ENCODE assay signal across 8 cellular contexts in genomic region chrX:283115-283845, GRCh38. TPM values are rescaled to one million over a fixed set of nuclear protein-coding genes. Genes with fewer than 3 reads are reported as not detected.
DNase-seq lines count a peak whose midpoint lies in the region; ATAC-seq, FAIRE-seq and TF ChIP-seq lines count a peak whose summit lies in the region.

No MANE protein-coding gene starts in this region.

- H3K9ac ChIP-seq in Loucy (ENCODE audit: low read depth, low read length, poor library complexity, severe bottlenecking): peak overlapping the region; percentile 64

- H3K4me3 ChIP-seq in Loucy (ENCODE audit: low read length, poor library complexity, severe bottlenecking) (peak overlapping the region; percentile 70), upper lobe of right lung (peak overlapping the region; percentile 55)

- H3K4me2 ChIP-seq in Loucy (ENCODE audit: low read depth, low read length, poor library complexity, severe bottlenecking): peak overlapping the region; percentile 65

- H2AFZ ChIP-seq in Loucy (ENCODE audit: low read length): no peak overlapping the region

- H3F3A ChIP-seq in Loucy (ENCODE audit: low read depth): 0 out of 2 replicates have a peak, but pooled peaks cover 3% of the 10 kb centered on the region

- peaks cover 6% of the 10 kb centered on the region for H3K4me1 ChIP-seq in Loucy (ENCODE audit: insufficient read depth, low read length, poor library complexity, severe bottlenecking)
- peaks cover 6% of the 10 kb centered on the region for H3K4me1 ChIP-seq in upper lobe of right lung

- H3K79me2 ChIP-seq in Loucy (ENCODE audit: insufficient read depth, low read length): peaks cover 3% of the 10 kb centered on the region; the same call in 1 of the 2 replicates

- no peaks in the 10 kb centered on the region for H3K9me3 Mint-ChIP-seq in activated T-helper 17 cell treated with anti-CD3 and anti-CD28 coated beads, Interleukin-2, amount 50 U/mL, for 72 hours

- H3K27me3 ChIP-seq in Loucy (ENCODE audit: insufficient read depth, low read length, poor library complexity, severe bottlenecking): no peaks in the 10 kb centered on the region
- H3K27me3 ChIP-seq in upper lobe of right lung: no peaks in the 10 kb centered on the region

- no peaks in the 10 kb centered on the region for H4K20me1 ChIP-seq in Loucy (ENCODE audit: insufficient read depth, low read length, poor library complexity, severe bottlenecking)

- H3K36me3 ChIP-seq in Loucy (ENCODE audit: insufficient read depth, low read length) (peaks cover 13% of the 10 kb centered on the region; the same call in 1 of the 2 replicates), upper lobe of right lung (peaks cover 22% of the 10 kb centered on the region)

- H3K27ac ChIP-seq in upper lobe of right lung: peak overlapping the region; percentile 18

- peak; percentile 98 for ATAC-seq in GM21737 (IDR thresholded peaks at IDR 0.05; ENCODE audit: unreplicated experiment)
- ATAC-seq in activated T-helper 17 cell treated with anti-CD3 and anti-CD28 coated beads, Interleukin-2, amount 50 U/mL, for 72 hours (replicated peaks): peak; percentile 100
- peak; percentile 97 for ATAC-seq in upper lobe of right lung

- no peaks in the 10 kb centered on the region for H3K9me2 ChIP-seq in Loucy (replicated peaks; ENCODE audit: low read depth, low read length)

- H3K36me3 Mint-ChIP-seq in activated T-helper 17 cell treated with anti-CD3 and anti-CD28 coated beads, Interleukin-2, amount 50 U/mL, for 72 hours (ENCODE audit: low read depth): peaks cover 31% of the 10 kb centered on the region

- TF ChIP-seq CTCF in D721Med (IDR thresholded peaks at IDR 0.05; ENCODE audit: insufficient read depth, missing control alignments): no peak
- TF ChIP-seq CTCF in Loucy (conservative IDR thresholded peaks at IDR 0.05; ENCODE audit: low read length): no peak
- TF ChIP-seq CTCF in upper lobe of right lung (IDR thresholded peaks at IDR 0.05): no peak

- no peak for FAIRE-seq in D721Med (lab: Jason Lieb, UNC)

- peak overlapping the region; percentile 83 for H3K27ac Mint-ChIP-seq in activated T-helper 17 cell treated with anti-CD3 and anti-CD28 coated beads, Interleukin-2, amount 50 U/mL, for 72 hours

- H3K9me3 ChIP-seq in Loucy (ENCODE audit: insufficient read depth, low read depth, low read length): no peaks in the 10 kb centered on the region
- no peaks in the 10 kb centered on the region for H3K9me3 ChIP-seq in upper lobe of right lung

- H3K4me3 Mint-ChIP-seq in activated T-helper 17 cell treated with anti-CD3 and anti-CD28 coated beads, Interleukin-2, amount 50 U/mL, for 72 hours: peak overlapping the region; percentile 88

- peak; percentile 46 for DNase-seq in D721Med (ENCODE audit: insufficient read length, low spot score)
- DNase-seq in glomerular visceral epithelial cell (ENCODE audit: extremely low spot score): peak; percentile 93
- peak; percentile 94 for DNase-seq in pons (ENCODE audit: low spot score)
- peak; percentile 91 for DNase-seq in upper lobe of right lung
- DNase-seq in NOMO-1 treated with dmso at 0.1 percent for 144 hours (lab: John Stamatoyannopoulos, UW; ENCODE audit: unreplicated experiment): no peak

- H3K27me3 Mint-ChIP-seq in activated T-helper 17 cell treated with anti-CD3 and anti-CD28 coated beads, Interleukin-2, amount 50 U/mL, for 72 hours: no peaks in the 10 kb centered on the region

- H3K4me1 Mint-ChIP-seq in activated T-helper 17 cell treated with anti-CD3 and anti-CD28 coated beads, Interleukin-2, amount 50 U/mL, for 72 hours: peaks cover 9% of the 10 kb centered on the region

- intact Hi-C loops in upper lobe of right lung (cut with DNase I): no loop called here

RNA-seq across cellular contexts. Expression of gene PLCXD1, which starts 2.1 kb away (rescaled TPM):
- total RNA-seq in activated T-helper 17 cell treated with anti-CD3 and anti-CD28 coated beads, Interleukin-2, amount 50 U/mL, for 72 hours: 10 to 100 TPM; 53.0 to 96.2 TPM
- 34.4 TPM for total RNA-seq in upper lobe of right lung

RNA-seq across cellular contexts. Expression of gene GTPBP6, which starts 35.3 kb away (rescaled TPM):
- total RNA-seq in activated T-helper 17 cell treated with anti-CD3 and anti-CD28 coated beads, Interleukin-2, amount 50 U/mL, for 72 hours: 10 to 100 TPM; 48.2 to 61.2 TPM
- total RNA-seq in upper lobe of right lung: 55.1 TPM
